Comparison of ENCODE assay signal across 15 cellular contexts in genomic region chr6:83199865-83200230, GRCh38. TPM values are rescaled to one million over a fixed set of nuclear protein-coding genes. Genes with fewer than 3 reads are reported as not detected.
A peak's percentile ranks its signal among the peaks of the same experiment; 100 is the strongest.
DNase-seq lines count a peak whose midpoint lies in the region; ATAC-seq, FAIRE-seq and TF ChIP-seq lines count a peak whose summit lies in the region.
"Had no signal": no experiment of that assay in that cellular context is flagged by ENCODE, and none has a peak within 500 bp of the region (broad histone marks: within the 10 kb centered on the region; RNA-seq: fewer than 3 reads in every experiment).

No MANE protein-coding gene starts in this region.

- H3K27me3 ChIP-seq in pancreas (no peaks in the 10 kb centered on the region), upper lobe of right lung (no peaks in the 10 kb centered on the region), neuronal stem cell (ENCODE audit: control insufficient read depth in 3 of 3, insufficient read depth in 3 of 3, low read depth in 1 of 3, low read length in 3 of 3) (no peaks in the 10 kb centered on the region)

- 45 to 61% methylated on average over 2 of the region's 2 CpGs for WGBS in pancreas, 2 donors
- WGBS in neuronal stem cell (ENCODE audit: extremely low coverage in 2 of 2, insufficient read length in 2 of 2, insufficient replicate concordance in 1 of 2), 2 donors, result no CpG with 5 or more reads among the region's 2 CpGs

- H3K9me3 ChIP-seq in pancreas (no peaks in the 10 kb centered on the region), upper lobe of right lung (no peaks in the 10 kb centered on the region), neuronal stem cell (replicated peaks in 1 of 2; ENCODE audit: control insufficient read depth in 2 of 2, insufficient read depth in 1 of 2, low read depth in 1 of 2, low read length in 2 of 2) (no peaks in the 10 kb centered on the region)
- H3K9me3 ChIP-seq: neutrophil had no signal

- H2BK15ac ChIP-seq in neuronal stem cell (ENCODE audit: low read length), result no peak overlapping the region

- TF ChIP-seq POLR2A in erythroblast (IDR thresholded peaks at IDR 0.05; ENCODE audit: low read length), result no peak

- H3K14ac ChIP-seq in neuronal stem cell (ENCODE audit: low read length), result no peak overlapping the region

- FAIRE-seq in pancreas (lab: Jason Lieb, UNC), result no peak
- FAIRE-seq: islet of Langerhans had no signal

- no peak overlapping the region for H4K91ac ChIP-seq in neuronal stem cell (ENCODE audit: low read depth, low read length, poor library complexity)

- H3K18ac ChIP-seq in neuronal stem cell (ENCODE audit: low read length), result no peak overlapping the region

- no peak overlapping the region for H3K4ac ChIP-seq in neuronal stem cell (ENCODE audit: low read length)

- H3K23ac ChIP-seq in neuronal stem cell (ENCODE audit: low read depth, low read length, poor library complexity), result no peak overlapping the region

- H2AK5ac ChIP-seq in neuronal stem cell (ENCODE audit: low read depth, low read length), result no peak overlapping the region

- intact Hi-C loops in pancreas (cut with DNase I) (no loop called here), head of caudate nucleus (cut with DNase I) (no loop called here), upper lobe of right lung (cut with DNase I) (no loop called here)

- peak; percentile 75 for DNase-seq in EH (ENCODE audit: low read depth)
- peak; percentile 90 for DNase-seq in NCI-H226
- peak; percentile 46 for DNase-seq in dedifferentiated amniotic fluid mesenchymal stem cell (ENCODE audit: extremely low spot score)
- DNase-seq in pancreas, result peak in 1 of 6 donors; percentile 18
- DNase-seq in head of caudate nucleus, result no peak
- DNase-seq in erythroblast (lab: John Stamatoyannopoulos, UW), result no peak
- DNase-seq in upper lobe of right lung, result no peak
- no peak for DNase-seq in neuronal stem cell (ENCODE audit: low spot score)
- DNase-seq: activated CD8-positive, alpha-beta memory T cell treated with anti-CD3 and anti-CD28 coated beads, Interleukin-2, amount 10 ng/mL, durations not matched to agents 7 days and 5 days; activated naive CD8-positive, alpha-beta T cell treated with anti-CD3 and anti-CD28 coated beads, Interleukin-2, amount 50 U/mL, for 24 hours; CD8-positive, alpha-beta T cell; NCI-H1436 treated with DMSO at 0.1 percent for 48 hours; NK-92 treated with Interleukin-12 subunit alpha and Interleukin-12 subunit beta, amount 100 ng/mL, for 24 hours had no signal

- no peak overlapping the region for H2BK12ac ChIP-seq in neuronal stem cell (ENCODE audit: low read length)

- peak; percentile 28 to 88 (median 74) for ATAC-seq in pancreas
- no peak for ATAC-seq in upper lobe of right lung
- ATAC-seq: activated CD8-positive, alpha-beta memory T cell treated with anti-CD3 and anti-CD28 coated beads, Interleukin-2, amount 10 ng/mL, durations not matched to agents 7 days and 5 days; CD8-positive, alpha-beta T cell had no signal

- no peak overlapping the region for H2AFZ ChIP-seq in neuronal stem cell (ENCODE audit: low read length)

- H3K27ac ChIP-seq in pancreas (peak overlapping the region in 1 of 4 donors; percentile 48), upper lobe of right lung (no peak overlapping the region), neuronal stem cell (replicated peaks; ENCODE audit: low read length) (no peak overlapping the region)
- H3K27ac ChIP-seq: neutrophil had no signal

- TF ChIP-seq CTCF in pancreas (IDR thresholded peaks at IDR 0.05), result no peak
- TF ChIP-seq CTCF in upper lobe of right lung (IDR thresholded peaks at IDR 0.05), result no peak

- H3K4me1 ChIP-seq in pancreas, result peaks cover 5 to 8% (median 5%) of the 10 kb centered on the region in 3 donors
- H3K4me1 ChIP-seq in upper lobe of right lung, result no peaks in the 10 kb centered on the region
- no peaks in the 10 kb centered on the region for H3K4me1 ChIP-seq in neuronal stem cell (ENCODE audit: control insufficient read depth in 2 of 2, insufficient read depth in 1 of 2, low read depth in 1 of 2, low read length in 2 of 2)

- no peak overlapping the region for H3K9ac ChIP-seq in neuronal stem cell (ENCODE audit: low read depth, low read length, poor library complexity)

- H3K4me2 ChIP-seq in neuronal stem cell (ENCODE audit: insufficient read depth, low read length, poor library complexity, severe bottlenecking), result no peak overlapping the region

- H4K8ac ChIP-seq in neuronal stem cell (ENCODE audit: low read depth, low read length), result no peak overlapping the region

- no peak overlapping the region for H2BK120ac ChIP-seq in neuronal stem cell (ENCODE audit: low read depth, low read length)

- H3K36me3 ChIP-seq in pancreas, result no peaks in the 10 kb centered on the region
- no peaks in the 10 kb centered on the region for H3K36me3 ChIP-seq in upper lobe of right lung
- H3K36me3 ChIP-seq in neuronal stem cell (replicated peaks in 1 of 2; ENCODE audit: control insufficient read depth in 2 of 2, insufficient read depth in 2 of 2, low read length in 2 of 2), result peaks cover 6 to 29% of the 10 kb centered on the region in 2 donors
- H3K36me3 ChIP-seq: neutrophil had no signal

- no peak overlapping the region for H2BK5ac ChIP-seq in neuronal stem cell (ENCODE audit: low read length)

- no peaks in the 10 kb centered on the region for H3K79me1 ChIP-seq in neuronal stem cell (ENCODE audit: low read depth, low read length)

- H3K4me3 ChIP-seq in pancreas, result no peak overlapping the region
- no peak overlapping the region for H3K4me3 ChIP-seq in upper lobe of right lung
- no peak overlapping the region for H3K4me3 ChIP-seq in neuronal stem cell (ENCODE audit: low read length in 2 of 2)

RNA-seq across cellular contexts. Expression of gene RWDD2A, which starts 6.7 kb away (rescaled TPM):
- total RNA-seq in pancreas (1 to 10 TPM; 3.3 to 5.6 (median 4.3) TPM), upper lobe of right lung (3.5 TPM)
- 1 to 10 TPM; 6.2 to 6.8 TPM for polyA plus RNA-seq in pancreas
- polyA plus RNA-seq in neuronal stem cell (2013, experiment 1 of 2), result 5.8 TPM
- polyA plus RNA-seq in neuronal stem cell (2013, experiment 2 of 2), result 6.0 TPM

RNA-seq across cellular contexts. Expression of gene PGM3, which starts 6.8 kb away (rescaled TPM):
- total RNA-seq in pancreas (10 to 100 TPM; 46.7 to 67.6 (median 55.5) TPM), upper lobe of right lung (37.3 TPM)
- polyA plus RNA-seq in pancreas, result 10 to 100 TPM; 14.2 to 21.5 TPM
- 22.8 TPM for polyA plus RNA-seq in neuronal stem cell (2013, experiment 1 of 2)
- 22.4 TPM for polyA plus RNA-seq in neuronal stem cell (2013, experiment 2 of 2)

Comparison
In these comparisons a context has a peak if more than half of its experiments do, and no peak if none do; other contexts are left out.
1. DNase-seq: peak in EH (single experiment), NCI-H226 (single experiment) and dedifferentiated amniotic fluid mesenchymal stem cell (single experiment); none in head of caudate nucleus (0 of 42), erythroblast (0 of 2), upper lobe of right lung (single experiment) and neuronal stem cell (single experiment).